In genomic region chr1:185843971-185844370, GRCh38 we compare ENCODE assay signal across 20 cellular contexts.
DNase-seq lines count a peak whose midpoint lies in the region; ATAC-seq and TF ChIP-seq lines count a peak whose summit lies in the region.
"Had no signal": no experiment of that assay in that cellular context is flagged by ENCODE, and none has a peak within 500 bp of the region (broad histone marks: within the 10 kb centered on the region; RNA-seq: fewer than 3 reads in every experiment).

No MANE protein-coding gene starts in this region.

- H3K36me3 Mint-ChIP-seq in GM23338 (ENCODE audit: low read depth) = no peaks in the 10 kb centered on the region

- peak overlapping the region; percentile 36; the same call in 1 of the 2 replicates for H3K4me2 ChIP-seq in GM23338
- H3K4me2 ChIP-seq: A549, PC-9 had no signal

- H3K4me1 Mint-ChIP-seq in GM23338 = peaks cover 24% of the 10 kb centered on the region

- H2AFZ ChIP-seq in GM23338 = no peak overlapping the region
- H2AFZ ChIP-seq: PC-9 had no signal

- no peak overlapping the region for H3K4me3 Mint-ChIP-seq in GM23338

- H3K9me2 ChIP-seq in GM23338 (ENCODE audit: insufficient read depth) = 0 out of 2 replicates have a peak, but pooled peaks cover 2% of the 10 kb centered on the region

- no peak overlapping the region for H3K4me3 ChIP-seq in GM23338
- H3K4me3 ChIP-seq in SK-N-MC = 0 out of 2 replicates have a peak overlapping the region, but pooled peaks have one; percentile 14
- H3K4me3 ChIP-seq in fibroblast of pulmonary artery (replicated peaks; ENCODE audit: low read depth, low read length) = no peak overlapping the region
- H3K4me3 ChIP-seq: A549, PC-9, SJCRH30 had no signal

- H3K9me3 ChIP-seq in SK-N-MC (ENCODE audit: low read depth, low read length) = no peaks in the 10 kb centered on the region
- H3K9me3 ChIP-seq: A549, SJCRH30 had no signal

- H4K20me1 ChIP-seq in GM23338 (replicated peaks; ENCODE audit: insufficient read depth) = no peaks in the 10 kb centered on the region

- H3K4me1 ChIP-seq in GM23338 (ENCODE audit: insufficient read depth) = peaks cover 28% of the 10 kb centered on the region
- H3K4me1 ChIP-seq: A549 had no signal

- TF ChIP-seq CTCF in GM23338 (conservative IDR thresholded peaks at IDR 0.05; ENCODE audit: low read depth in 2 of 2) (no peak), fibroblast of pulmonary artery (IDR thresholded peaks at IDR 0.05; ENCODE audit: low read length, missing control alignments) (no peak)

- H3K36me3 ChIP-seq in GM23338 (ENCODE audit: insufficient read depth) (no peaks in the 10 kb centered on the region), SK-N-MC (ENCODE audit: insufficient read depth, low read length) (peaks cover 33% of the 10 kb centered on the region)
- H3K36me3 ChIP-seq: SJCRH30 had no signal

- H3F3A ChIP-seq in GM23338 (replicated peaks; ENCODE audit: low read depth) = no peaks in the 10 kb centered on the region

- DNase-seq in AG20443 (ENCODE audit: low spot score) = peak; percentile 13
- DNase-seq in GM23338 (ENCODE audit: low spot score) = no peak
- no peak for DNase-seq in SK-N-MC (ENCODE audit: low read depth, low spot score)
- peak; percentile 31 for DNase-seq in fibroblast of pulmonary artery (ENCODE audit: low read depth)
- DNase-seq in NCI-H2196 (lab: John Stamatoyannopoulos, UW; ENCODE audit: unreplicated experiment) = no peak
- DNase-seq in NCI-H1105 (lab: John Stamatoyannopoulos, UW) = no peak
- DNase-seq: GOT3, NCI-H1048, NCI-H1417 treated with DMSO at 0.1 percent for 48 hours, NCI-H1694 treated with DMSO at 0.1 percent for 48 hours, NCI-H2171, NCI-H524, NCI-H82, PC-9, SJCRH30 had no signal

- H3K27ac Mint-ChIP-seq in GM23338 = 0 out of 2 replicates have a peak overlapping the region, but pooled peaks have one; percentile 33

- no peaks in the 10 kb centered on the region for H3K27me3 ChIP-seq in GM23338 (ENCODE audit: insufficient read depth)
- H3K27me3 ChIP-seq: SJCRH30 had no signal

- no peaks in the 10 kb centered on the region for H3K79me2 ChIP-seq in GM23338 (replicated peaks; ENCODE audit: insufficient read depth)

- H3K9me3 Mint-ChIP-seq in GM23338 = no peaks in the 10 kb centered on the region

- H3K9ac ChIP-seq in SK-N-MC (ENCODE audit: insufficient read length) = no peak overlapping the region

- ATAC-seq in GM23338 (peak; percentile 34; the same call in 1 of the 3 replicates), GM21390 (IDR thresholded peaks at IDR 0.05; ENCODE audit: unreplicated experiment) (no peak), HG02571 (IDR thresholded peaks at IDR 0.05; ENCODE audit: unreplicated experiment) (no peak)
- ATAC-seq: A549, HCT116, Right ventricle myocardium inferior had no signal

- H3K27me3 Mint-ChIP-seq in GM23338 (ENCODE audit: insufficient read depth, low read depth, poor library complexity) = no peaks in the 10 kb centered on the region

- H3K27ac ChIP-seq in GM23338 (ENCODE audit: low read depth) (no peak overlapping the region), SK-N-MC (peak overlapping the region; percentile 60)
- H3K27ac ChIP-seq: A549, PC-9, SJCRH30 had no signal

TF ChIP-seq in GM23338, 12 proteins besides CTCF, POLR2A, EP300 and RAD21:
- TF ChIP-seq JUNB (IDR thresholded peaks at IDR 0.05; ENCODE audit: unreplicated experiment) = no peak
TF ChIP-seq in GM23338: peak in this region for 0.

Comparison
In these comparisons a context has a peak if more than half of its experiments do, and no peak if none do; other contexts are left out.
1. DNase-seq: peak in AG20443 (single experiment) and fibroblast of pulmonary artery (single experiment); none in GM23338 (single experiment), SK-N-MC (single experiment), NCI-H2196 (single experiment) and NCI-H1105 (single experiment).